ENCODE assay signal across 8 cellular contexts in the genomic region with DNA sequence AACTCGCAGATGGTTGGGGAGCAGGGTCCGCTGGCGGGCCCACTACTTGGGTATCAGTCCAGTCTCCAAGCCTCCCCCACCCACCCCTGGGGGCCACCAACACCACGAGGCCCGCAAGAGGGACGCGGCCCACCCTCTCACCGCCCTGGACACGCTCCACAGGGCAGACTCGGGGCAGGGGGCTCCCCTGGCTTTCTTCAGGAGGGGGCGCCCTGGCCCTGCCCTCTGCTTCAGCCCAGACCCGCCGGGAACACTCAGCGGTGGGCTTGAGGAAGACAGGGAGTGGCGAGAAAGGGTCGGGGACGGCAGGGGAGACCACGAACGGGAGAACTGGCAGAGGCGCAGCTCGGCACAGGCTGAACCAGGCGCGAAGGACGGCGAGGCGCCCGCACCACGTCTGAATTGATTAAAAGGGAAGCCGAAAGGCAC. TPM values are rescaled to one million over a fixed set of nuclear protein-coding genes. Genes with fewer than 3 reads are reported as not detected.
DNase-seq lines count a peak whose midpoint lies in the region; ATAC-seq, FAIRE-seq and TF ChIP-seq lines count a peak whose summit lies in the region.

No MANE protein-coding gene starts in this region.

- DNase-seq in GM12864 (ENCODE audit: low read depth), result no peak
- peak; percentile 9 for DNase-seq in MG63
- no peak for DNase-seq in astrocyte of the spinal cord (ENCODE audit: low read depth, low spot score)
- DNase-seq in mesendoderm, result peak; percentile 55
- DNase-seq in NCI-H1105 (lab: John Stamatoyannopoulos, UW), result no peak
- no peak for DNase-seq in COLO829 (ENCODE audit: low spot score)
- DNase-seq in RCC 7860 (ENCODE audit: low spot score), result no peak

- H3K79me2 ChIP-seq in mesendoderm (ENCODE audit: control insufficient read depth, insufficient read depth, low read length), result peaks cover 50% of the 10 kb centered on the region

- WGBS in mesendoderm (ENCODE audit: extremely low coverage, insufficient coverage, low lambda C conversion rate), result no CpG with 5 or more reads among the region's 29 CpGs

- peak overlapping the region; percentile 40 for H2BK120ac ChIP-seq in mesendoderm (ENCODE audit: low read depth, low read length)

- H3K36me3 ChIP-seq in MG63, result peaks cover 43% of the 10 kb centered on the region
- no peaks in the 10 kb centered on the region for H3K36me3 ChIP-seq in mesendoderm (ENCODE audit: control insufficient read depth, insufficient read depth, low read length)

- H3K4me1 ChIP-seq in mesendoderm (ENCODE audit: control insufficient read depth, low read depth, low read length), result peaks cover 8% of the 10 kb centered on the region

- H3K9ac ChIP-seq in mesendoderm (ENCODE audit: low read length), result peak overlapping the region; percentile 97

- peak overlapping the region; percentile 64 for H2BK5ac ChIP-seq in mesendoderm (ENCODE audit: low read length)

- H3K4ac ChIP-seq in mesendoderm (ENCODE audit: low read depth, low read length), result peak overlapping the region; percentile 96

- H3K4me2 ChIP-seq in mesendoderm (ENCODE audit: low read length), result peak overlapping the region; percentile 85

- peak overlapping the region; percentile 96 for H3K27ac ChIP-seq in mesendoderm (ENCODE audit: low read depth, low read length)

- FAIRE-seq in RCC 7860 (lab: Jason Lieb, UNC), result no peak

- H3K4me3 ChIP-seq in GM12864 (ENCODE audit: low read depth, low read length) (peak overlapping the region; percentile 91), MG63 (peak overlapping the region; percentile 65), astrocyte of the spinal cord (ENCODE audit: low read depth, low read length) (peak overlapping the region; percentile 86), mesendoderm (ENCODE audit: low read length) (peak overlapping the region; percentile 82)

- in situ Hi-C loops in astrocyte of the spinal cord (cut with HindIII; ENCODE audit: low sequenced_read_pairs), result no loop called here

- no peak overlapping the region for H2BK15ac ChIP-seq in mesendoderm (replicated peaks; ENCODE audit: low read depth)

- H4K5ac ChIP-seq in mesendoderm (ENCODE audit: low read length), result no peak overlapping the region

- no peak for ATAC-seq in GM18520 (IDR thresholded peaks at IDR 0.05; ENCODE audit: unreplicated experiment)

- peak overlapping the region; percentile 68 for H4K8ac ChIP-seq in mesendoderm (ENCODE audit: low read depth, low read length)

- H3K56ac ChIP-seq in mesendoderm (ENCODE audit: low read length), result peak overlapping the region; percentile 97

- H3K9me3 ChIP-seq in MG63, result no peaks in the 10 kb centered on the region

- H3K23ac ChIP-seq in mesendoderm (ENCODE audit: low read length), result no peak overlapping the region

- H2AK5ac ChIP-seq in mesendoderm (ENCODE audit: low read length), result peak overlapping the region; percentile 24

- TF ChIP-seq CTCF in GM12864 (IDR thresholded peaks at IDR 0.05; ENCODE audit: low read depth, low read length, missing control alignments) (no peak), astrocyte of the spinal cord (IDR thresholded peaks at IDR 0.05; ENCODE audit: low read depth, low read length) (peak; percentile 11)

- H3K79me1 ChIP-seq in mesendoderm (ENCODE audit: low read length), result peaks cover 6% of the 10 kb centered on the region

- H3K18ac ChIP-seq in mesendoderm (ENCODE audit: low read length), result peak overlapping the region; percentile 100

- H3K27me3 ChIP-seq in MG63, result no peaks in the 10 kb centered on the region
- H3K27me3 ChIP-seq in mesendoderm (ENCODE audit: insufficient read depth, low read length, poor library complexity), result no peaks in the 10 kb centered on the region

RNA-seq across cellular contexts. Expression of a gene that starts 1.6 kb away (rescaled TPM):
- 51.8 and 80.7 TPM in 2 replicates for total RNA-seq in MG63 (2014; rRNA removed; shearing (Covaris generic); ENCODE audit: low replicate concordance)
- polyA plus RNA-seq in mesendoderm (2013, experiment 1 of 2), result 53.9 TPM
- polyA plus RNA-seq in mesendoderm (2013, experiment 2 of 2), result 54.3 TPM

Comparison
In these comparisons a context has a peak if more than half of its experiments do, and no peak if none do; other contexts are left out.
1. DNase-seq: peak in MG63 (single experiment) and mesendoderm (single experiment); none in GM12864 (single experiment), astrocyte of the spinal cord (single experiment), NCI-H1105 (single experiment), COLO829 (single experiment) and RCC 7860 (single experiment).
2. Peak in every context shown above with its lines, with median percentiles within 50 percentile points of each other: H3K4me3 ChIP-seq.